ENCODE assay signal across 1 cellular context in genomic region chr17:68763551-68763950, GRCh38.
TF ChIP-seq lines count a peak whose summit lies in the region.

No MANE protein-coding gene starts in this region.

TF ChIP-seq in HCT116, 20 proteins besides CTCF, POLR2A, EP300 and RAD21:
- TF ChIP-seq TCF7L2 (IDR thresholded peaks at IDR 0.05; ENCODE audit: borderline replicate concordance, extremely low read depth, insufficient read depth, insufficient read length) (no peak), EZH2phosphoT487 (IDR thresholded peaks at IDR 0.05; ENCODE audit: borderline replicate concordance) (no peak), CBX3 (IDR thresholded peaks at IDR 0.05; ENCODE audit: low read depth) (no peak), YY1 (IDR thresholded peaks at IDR 0.05; ENCODE audit: extremely low read depth, insufficient replicate concordance, low read depth, low read length) (no peak), ZFX (IDR thresholded peaks at IDR 0.05) (no peak), SP1 (IDR thresholded peaks at IDR 0.05; ENCODE audit: low read depth) (no peak), ZBTB33 (IDR thresholded peaks at IDR 0.05; ENCODE audit: extremely low read depth, insufficient replicate concordance, low read length) (no peak), SRF (IDR thresholded peaks at IDR 0.05; ENCODE audit: low read depth) (no peak), ELF1 (IDR thresholded peaks at IDR 0.05; ENCODE audit: borderline replicate concordance, low read depth) (no peak), MAX (IDR thresholded peaks at IDR 0.05) (no peak), JUND (IDR thresholded peaks at IDR 0.05) (no peak), FOSL1 (IDR thresholded peaks at IDR 0.05; ENCODE audit: low read depth) (no peak), EGR1 (IDR thresholded peaks at IDR 0.05; ENCODE audit: low read depth) (no peak), ZNF274 (IDR thresholded peaks at IDR 0.05; ENCODE audit: low read depth, low read length) (no peak)
